Comparison of ENCODE assay signal across 27 cellular contexts in the genomic region with DNA sequence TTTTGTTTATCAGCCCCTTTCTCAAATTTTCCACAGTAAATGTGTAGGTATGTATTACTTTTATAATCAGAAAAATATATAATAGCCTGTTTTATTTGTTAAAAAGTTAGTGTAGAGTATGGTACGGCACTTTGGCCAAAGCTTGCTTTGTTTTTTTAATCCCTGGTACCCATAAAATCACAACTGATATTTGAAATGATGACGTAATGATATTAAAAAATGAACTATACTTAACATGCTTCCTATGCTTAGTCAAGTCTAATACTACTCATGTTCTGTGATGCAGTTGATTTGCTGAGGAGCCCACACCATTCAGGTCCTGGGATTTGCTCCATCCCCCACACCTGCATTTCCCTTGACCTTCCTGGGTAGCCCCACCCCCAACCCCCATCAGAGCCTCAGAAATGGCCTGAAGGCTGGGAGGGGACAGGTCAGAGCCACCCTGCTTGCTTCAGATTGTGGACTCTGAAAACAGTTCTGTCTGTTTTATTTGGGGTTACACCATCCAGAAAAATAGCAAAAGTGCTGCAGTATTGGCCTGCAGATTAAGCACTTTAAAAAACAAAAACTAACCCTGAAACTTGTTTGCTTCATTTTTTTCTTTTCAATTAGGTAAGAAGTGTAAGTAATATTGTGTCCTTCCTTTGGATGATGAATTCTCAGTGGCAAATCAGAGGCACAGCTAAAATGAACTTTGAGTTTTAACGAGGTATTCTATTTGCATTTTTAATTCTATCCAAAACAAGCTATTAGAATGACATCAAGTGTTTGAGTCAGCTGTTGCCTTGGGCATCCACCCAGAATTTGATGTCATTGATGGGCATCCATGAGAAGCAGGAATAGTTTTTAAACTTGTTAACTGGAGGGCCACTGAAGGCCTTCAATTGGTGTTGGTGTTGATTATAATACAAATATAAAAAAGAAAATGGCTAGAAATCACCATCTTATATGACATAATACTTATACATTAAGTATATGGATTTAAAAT. TPM values are rescaled to one million over a fixed set of nuclear protein-coding genes. Genes with fewer than 3 reads are reported as not detected.
A peak's percentile ranks its signal among the peaks of the same experiment; 100 is the strongest.
DNase-seq lines count a peak whose midpoint lies in the region; ATAC-seq, FAIRE-seq and TF ChIP-seq lines count a peak whose summit lies in the region.
"Had no signal": no experiment of that assay in that cellular context is flagged by ENCODE, and none has a peak within 500 bp of the region (broad histone marks: within the 10 kb centered on the region; RNA-seq: fewer than 3 reads in every experiment).

No MANE protein-coding gene starts in this region.

- H3K27ac Mint-ChIP-seq in astrocyte (ENCODE audit: unreplicated experiment): no peak overlapping the region
- H3K27ac Mint-ChIP-seq: activated naive CD8-positive, alpha-beta T cell treated with anti-CD3 and anti-CD28 coated beads, Interleukin-2, amount 50 U/mL, for 24 hours; activated T-helper 2 cell treated with anti-CD3 and anti-CD28 coated beads, Interferon-gamma antibody, Interleukin-2, Interleukin-4, amounts not matched to agents 10 μg/mL and 5 μg/mL and 100 μg/mL, durations not matched to agents 14 hours and 24 hours and 36 hours; IgD-negative memory B cell had no signal

- no peak overlapping the region for H2AFZ ChIP-seq in astrocyte (ENCODE audit: low read depth, low read length)

- no peak for FAIRE-seq in astrocyte (lab: Jason Lieb, UNC)
- FAIRE-seq: A204.1, D721Med, frontal cortex had no signal

- no peaks in the 10 kb centered on the region for H3K79me2 ChIP-seq in astrocyte (ENCODE audit: insufficient read depth, low read length)

- H3K27ac ChIP-seq in astrocyte (ENCODE audit: low read depth, low read length): peak overlapping the region; percentile 46
- H3K27ac ChIP-seq in transverse colon: peak overlapping the region in 3 of 4 donors; percentile 41 to 47 (median 41)
- H3K27ac ChIP-seq: epithelial cell of prostate, prostate gland, stomach had no signal

- TF ChIP-seq CTCF in astrocyte (IDR thresholded peaks at IDR 0.05; ENCODE audit: insufficient read depth, low read depth, low read length) (no peak), transverse colon (IDR thresholded peaks at IDR 0.05) (no peak)

- H3K4me3 Mint-ChIP-seq in astrocyte (ENCODE audit: unreplicated experiment): no peak overlapping the region
- H3K4me3 Mint-ChIP-seq: activated naive CD8-positive, alpha-beta T cell treated with anti-CD3 and anti-CD28 coated beads, Interleukin-2, amount 50 U/mL, for 24 hours; IgD-negative memory B cell; neural crest cell had no signal

- H3K9me3 Mint-ChIP-seq in astrocyte (ENCODE audit: unreplicated experiment): no peaks in the 10 kb centered on the region
- H3K9me3 Mint-ChIP-seq: activated naive CD8-positive, alpha-beta T cell treated with anti-CD3 and anti-CD28 coated beads, Interleukin-2, amount 50 U/mL, for 24 hours; activated T-helper 2 cell treated with anti-CD3 and anti-CD28 coated beads, Interferon-gamma antibody, Interleukin-2, Interleukin-4, amounts not matched to agents 10 μg/mL and 5 μg/mL and 100 μg/mL, durations not matched to agents 14 hours and 24 hours and 36 hours; IgD-negative memory B cell; neural crest cell had no signal

- intact Hi-C loops in left cardiac atrium (cut with DNase I): no loop called here
- intact Hi-C loops in left ventricle myocardium superior (cut with micrococcal nuclease): no loop called here
- intact Hi-C loops in transverse colon (cut with DNase I; ENCODE audit: low total_unique reads): no loop called here

- H3K4me2 ChIP-seq in astrocyte (ENCODE audit: low read length): peak overlapping the region; percentile 3

- no peaks in the 10 kb centered on the region for H3K27me3 ChIP-seq in astrocyte (ENCODE audit: insufficient read depth, low read length)
- no peaks in the 10 kb centered on the region for H3K27me3 ChIP-seq in transverse colon
- H3K27me3 ChIP-seq: stomach had no signal

- H3K4me3 ChIP-seq in astrocyte (ENCODE audit: insufficient read depth, low read depth, low read length): no peak overlapping the region
- no peak overlapping the region for H3K4me3 ChIP-seq in transverse colon
- H3K4me3 ChIP-seq: prostate gland, stomach had no signal

- TF ChIP-seq POLR2A in transverse colon (IDR thresholded peaks at IDR 0.05): no peak

- DNase-seq in left cardiac atrium (peak; percentile 50), left ventricle myocardium superior (no peak), astrocyte (ENCODE audit: low read depth) (peak; percentile 56), inferior parietal cortex (ENCODE audit: extremely low spot score) (peak; percentile 9), transverse colon (no peak), CD1c-positive myeloid dendritic cell (ENCODE audit: extremely low spot score) (no peak), HEK293T (ENCODE audit: extremely low spot score) (no peak)
- no peak for DNase-seq in activated naive CD4-positive, alpha-beta T cell treated with Interleukin-2 at 50 U/mL for 16 hours
- DNase-seq: activated CD4-positive, alpha-beta T cell treated with anti-CD3 and anti-CD28 coated beads for 48 hours; activated naive CD8-positive, alpha-beta T cell treated with anti-CD3 and anti-CD28 coated beads, Interleukin-2, amount 50 U/mL, for 24 hours; C1 segment of cervical spinal cord; MM.1S; NCI-H1436; NCI-H69; SIG-M5; stimulated activated CD4-positive, alpha-beta T cell treated with anti-CD3 and anti-CD28 coated beads, Interleukin-4, amount 100 ng/mL, for 24 hours; stomach; T-helper 1 cell had no signal

- H3K27me3 Mint-ChIP-seq in astrocyte (ENCODE audit: low read depth, unreplicated experiment): no peaks in the 10 kb centered on the region

- no peaks in the 10 kb centered on the region for H3K4me1 Mint-ChIP-seq in astrocyte (ENCODE audit: low read depth, unreplicated experiment)
- H3K4me1 Mint-ChIP-seq: activated naive CD8-positive, alpha-beta T cell treated with anti-CD3 and anti-CD28 coated beads, Interleukin-2, amount 50 U/mL, for 24 hours; IgD-negative memory B cell; neural crest cell had no signal

- WGBS in transverse colon (ENCODE audit: low coverage in 1 of 2), 2 donors: 65 to 71% methylated on average over 3 of the region's 3 CpGs

- ATAC-seq in left cardiac atrium: peak in 1 of 2 donors; percentile 43
- ATAC-seq in left ventricle myocardium superior: no peak
- ATAC-seq: activated naive CD8-positive, alpha-beta T cell treated with anti-CD3 and anti-CD28 coated beads, Interleukin-2, amount 50 U/mL, for 24 hours had no signal

- no peak overlapping the region for H3K9ac ChIP-seq in astrocyte (ENCODE audit: low read length)

- TF ChIP-seq EP300 in transverse colon (IDR thresholded peaks at IDR 0.05; ENCODE audit: low read depth): no peak

- in situ Hi-C loops in transverse colon (cut with MboI; ENCODE audit: low pct_ligation_motif_present in 1 of 4, low pct_unique_long_range_greater_than_20kb in 1 of 4, low sequenced_read_pairs in 3 of 4): no loop called here

- no peaks in the 10 kb centered on the region for H3K9me3 ChIP-seq in astrocyte (ENCODE audit: insufficient read depth, low read depth, low read length)
- H3K9me3 ChIP-seq in transverse colon: no peaks in the 10 kb centered on the region
- H3K9me3 ChIP-seq: prostate gland, stomach had no signal

- CTCF ChIA-PET in HEK293T (lab: Yijun Ruan, JAX): interaction anchor here (0.6 kb wide), 1 partner anchor 201 kb away, joined by 3 read pairs; no protein-coding TSS in a partner anchor

- H3K36me3 Mint-ChIP-seq in astrocyte (ENCODE audit: low read depth, unreplicated experiment): no peaks in the 10 kb centered on the region
- H3K36me3 Mint-ChIP-seq: IgD-negative memory B cell had no signal

- POLR2A ChIA-PET in HEK293T (lab: Yijun Ruan, JAX): no interaction called here

- H4K20me1 ChIP-seq in astrocyte (ENCODE audit: insufficient read depth, low read length): no peaks in the 10 kb centered on the region

- H3K36me3 ChIP-seq in astrocyte (ENCODE audit: insufficient read depth, low read length) (no peaks in the 10 kb centered on the region), transverse colon (no peaks in the 10 kb centered on the region)
- H3K36me3 ChIP-seq: prostate gland, stomach had no signal

- peaks cover 14% of the 10 kb centered on the region for H3K4me1 ChIP-seq in astrocyte (ENCODE audit: insufficient read depth, low read length)
- peaks cover 0 to 18% (median 4%) of the 10 kb centered on the region in 4 donors for H3K4me1 ChIP-seq in transverse colon
- H3K4me1 ChIP-seq: prostate gland had no signal

TF ChIP-seq in HEK293T, 16 proteins besides CTCF, POLR2A, EP300 and RAD21:
- TF ChIP-seq ZNF384 (IDR thresholded peaks at IDR 0.05) (no peak), L3MBTL2 (conservative IDR thresholded peaks at IDR 0.05) (no peak), SUZ12 (IDR thresholded peaks at IDR 0.05) (no peak), PKNOX1 (IDR thresholded peaks at IDR 0.05) (no peak), FOXA1 (IDR thresholded peaks at IDR 0.05) (no peak)

RNA-seq across cellular contexts. Expression of gene PLCE1, which starts 23.3 kb away (rescaled TPM):
- total RNA-seq in left cardiac atrium (10 to 100 TPM; 15.2 to 25.7 TPM), left ventricle myocardium superior (4.6 TPM), astrocyte (0.58 and 0.84 TPM in 2 replicates), transverse colon (100 to 1,000 TPM in 1 of 4 donors, 10 to 100 TPM in 3; 67.9 to 100 (median 90.8) TPM)
- total RNA-seq: mononuclear cell had no signal

Comparison
In these comparisons a context has a peak if more than half of its experiments do, and no peak if none do; other contexts are left out.
1. DNase-seq: peak in left cardiac atrium (single experiment), astrocyte (single experiment) and inferior parietal cortex (single experiment); none in left ventricle myocardium superior (single experiment), transverse colon (single experiment), CD1c-positive myeloid dendritic cell (single experiment), HEK293T (single experiment) and activated naive CD4-positive, alpha-beta T cell treated with Interleukin-2 at 50 U/mL for 16 hours (single experiment).